ENCODE assay signal across 8 cellular contexts in genomic region chr3:141011511-141012262, GRCh38. TPM values are rescaled to one million over a fixed set of nuclear protein-coding genes. Genes with fewer than 3 reads are reported as not detected.
DNase-seq lines count a peak whose midpoint lies in the region; ATAC-seq and TF ChIP-seq lines count a peak whose summit lies in the region.

No MANE protein-coding gene starts in this region.

- ATAC-seq in GM19452 (IDR thresholded peaks at IDR 0.05; ENCODE audit: unreplicated experiment), result peak; percentile 69

- H3K4me1 Mint-ChIP-seq in CD14-positive monocyte (peaks cover 10% of the 10 kb centered on the region), nephron (peaks cover 32% of the 10 kb centered on the region)

- no peak overlapping the region for H3K27ac Mint-ChIP-seq in CD14-positive monocyte
- H3K27ac Mint-ChIP-seq in nephron, result no peak overlapping the region

- H3K27me3 Mint-ChIP-seq in CD14-positive monocyte (ENCODE audit: low read depth in 3 of 3) (peaks cover 2 to 6% (median 3%) of the 10 kb centered on the region in 3 donors), nephron (ENCODE audit: low read depth) (no peaks in the 10 kb centered on the region)

- DNase-seq in CD14-positive monocyte (ENCODE audit: low spot score) (peak; percentile 52), HuH-7 (ENCODE audit: low spot score) (peak; percentile 38), OCI-M1 (lab: John Stamatoyannopoulos, UW) (peak; percentile 85), fibroblast of gingiva (ENCODE audit: low read depth) (peak; percentile 32)
- DNase-seq in activated T-cell treated with anti-CD3 and anti-CD28 coated beads, Interleukin-2, amount 50 U/mL, for 1 hour, result peak; percentile 73
- DNase-seq in stimulated activated naive CD4-positive, alpha-beta T cell (lab: John Stamatoyannopoulos, UW), result peak; percentile 43 to 71 (median 63)

- peak; percentile 80 for TF ChIP-seq CTCF in CD14-positive monocyte (IDR thresholded peaks at IDR 0.05)
- TF ChIP-seq CTCF in nephron (IDR thresholded peaks at IDR 0.05; ENCODE audit: unreplicated experiment in 3 of 3), result peak; percentile 81 to 88 (median 88)

- intact Hi-C loops in CD14-positive monocyte (cut with micrococcal nuclease), result loop anchor here in 1 of 2 donors (5.0 kb wide), 1 partner anchor 181 kb away; no protein-coding TSS in a partner anchor

- H3K9me3 Mint-ChIP-seq in CD14-positive monocyte, result peaks cover 0 to 8% (median 0%) of the 10 kb centered on the region in 7 donors
- H3K9me3 Mint-ChIP-seq in nephron, result no peaks in the 10 kb centered on the region

- no peaks in the 10 kb centered on the region for H3K36me3 Mint-ChIP-seq in CD14-positive monocyte
- H3K36me3 Mint-ChIP-seq in nephron (ENCODE audit: low read depth), result no peaks in the 10 kb centered on the region

- no peak overlapping the region for H3K4me3 Mint-ChIP-seq in CD14-positive monocyte
- no peak overlapping the region for H3K4me3 Mint-ChIP-seq in nephron

RNA-seq across cellular contexts. Expression of gene SPSB4, which starts 39.5 kb away (rescaled TPM):
- not detected for polyA plus RNA-seq in CD14-positive monocyte

Comparison
In these comparisons a context has a peak if more than half of its experiments do, and no peak if none do; other contexts are left out.
1. Peak in every context shown above with its lines: DNase-seq and ATAC-seq.
2. DNase-seq: peak in every context shown above with its lines; median percentile 85 in OCI-M1; 73 in activated T-cell treated with anti-CD3 and anti-CD28 coated beads, Interleukin-2, amount 50 U/mL, for 1 hour; 63 in stimulated activated naive CD4-positive, alpha-beta T cell; 52 in CD14-positive monocyte; 38 in HuH-7; 32 in fibroblast of gingiva.